In the genomic region with DNA sequence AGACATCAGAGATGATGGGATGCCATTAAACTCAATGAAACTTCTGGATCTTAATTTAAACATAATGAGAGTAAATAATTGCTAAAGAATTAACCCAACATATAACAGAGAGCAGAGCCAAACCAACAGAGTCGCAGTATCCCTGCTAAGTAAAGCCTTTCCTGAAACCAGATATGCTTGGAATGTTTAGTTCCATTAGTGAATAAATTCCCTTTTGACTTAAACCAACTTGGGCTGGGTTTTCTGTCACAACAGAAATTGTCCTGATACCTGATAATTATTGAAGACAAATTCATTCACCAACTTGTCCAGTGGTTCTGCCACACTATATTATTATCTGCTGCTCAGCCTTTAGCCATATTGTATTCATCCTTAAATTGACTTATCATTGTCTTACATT, we compare ENCODE assay signal across 27 cellular contexts.
"Had no signal": no experiment of that assay in that cellular context is flagged by ENCODE, and none has a peak within 500 bp of the region (broad histone marks: within the 10 kb centered on the region; RNA-seq: fewer than 3 reads in every experiment).

No MANE protein-coding gene starts in this region.

- H3K4me3 Mint-ChIP-seq: dendritic cell treated with granulocyte-macrophage colony-stimulating factor and Interleukin-4, amounts not matched to agents 40 ng/mL and 50 ng/mL, for 4 days; endodermal cell; natural killer cell; stimulated activated effector memory CD8-positive, alpha-beta T cell treated with anti-CD3 and anti-CD28 coated beads, Interleukin-12 subunit alpha, Interleukin-12 subunit beta, amount 100 ng/mL, for 72 hours; type B pancreatic cell had no signal

- H3K9me3 Mint-ChIP-seq: dendritic cell treated with granulocyte-macrophage colony-stimulating factor and Interleukin-4, amounts not matched to agents 40 ng/mL and 50 ng/mL, for 4 days; endodermal cell; stimulated activated effector memory CD8-positive, alpha-beta T cell treated with anti-CD3 and anti-CD28 coated beads, Interleukin-12 subunit alpha, Interleukin-12 subunit beta, amount 100 ng/mL, for 72 hours; type B pancreatic cell had no signal

- H3K9me3 ChIP-seq: colonic mucosa, esophagus muscularis mucosa, gastroesophageal sphincter, heart right ventricle, left lung, ovary, right lobe of liver, testis, tibial artery had no signal

- H3K27me3 Mint-ChIP-seq: type B pancreatic cell had no signal

- H3K4me1 Mint-ChIP-seq: natural killer cell; stimulated activated effector memory CD8-positive, alpha-beta T cell treated with anti-CD3 and anti-CD28 coated beads, Interleukin-12 subunit alpha, Interleukin-12 subunit beta, amount 100 ng/mL, for 72 hours had no signal

- H3K27me3 ChIP-seq: colonic mucosa, esophagus muscularis mucosa, foreskin keratinocyte, gastroesophageal sphincter, heart right ventricle, left lung, ovary, right lobe of liver, testis, tibial artery had no signal

- H3K36me3 Mint-ChIP-seq: natural killer cell; stimulated activated effector memory CD8-positive, alpha-beta T cell treated with anti-CD3 and anti-CD28 coated beads, Interleukin-12 subunit alpha, Interleukin-12 subunit beta, amount 100 ng/mL, for 72 hours; type B pancreatic cell had no signal

- H3K4me3 ChIP-seq: colonic mucosa, esophagus muscularis mucosa, gastroesophageal sphincter, heart right ventricle, left lung, ovary, right lobe of liver, testis, tibial artery had no signal

- H3K27ac Mint-ChIP-seq: dendritic cell treated with granulocyte-macrophage colony-stimulating factor and Interleukin-4, amounts not matched to agents 40 ng/mL and 50 ng/mL, for 4 days; endodermal cell; natural killer cell; stimulated activated effector memory CD8-positive, alpha-beta T cell treated with anti-CD3 and anti-CD28 coated beads, Interleukin-12 subunit alpha, Interleukin-12 subunit beta, amount 100 ng/mL, for 72 hours; type B pancreatic cell had no signal

- FAIRE-seq: islet of Langerhans had no signal

- H3K36me3 ChIP-seq: colonic mucosa, esophagus muscularis mucosa, gastroesophageal sphincter, heart right ventricle, left lung, ovary, right lobe of liver, tibial artery had no signal

- H3K4me1 ChIP-seq: colonic mucosa, esophagus muscularis mucosa, gastroesophageal sphincter, heart right ventricle, left lung, testis had no signal

- DNase-seq: colonic mucosa; effector CD8-positive, alpha-beta T cell; endodermal cell; heart right ventricle; hippocampal formation; left cardiac atrium; left lung; mesenchymal stem cell; midbrain; natural killer cell; occipital lobe; ovary; posterior cingulate gyrus; right lobe of liver; stimulated activated CD4-positive, alpha-beta T cell treated with anti-CD3 and anti-CD28 coated beads, Interleukin-2, amount 100 ng/mL, for 24 hours; stimulated activated CD4-positive, alpha-beta T cell treated with anti-CD3 and anti-CD28 coated beads, Interleukin-4, amount 100 ng/mL, for 24 hours; stimulated activated naive CD4-positive, alpha-beta T cell treated with Interleukin-2 at 50 U/mL for 16 hours; substantia nigra; testis; tibial artery had no signal

- H3K27ac ChIP-seq: colonic mucosa, esophagus muscularis mucosa, foreskin keratinocyte, gastroesophageal sphincter, heart right ventricle, left lung, ovary, right lobe of liver, testis, tibial artery had no signal
